Comparison of ENCODE assay signal across 9 cellular contexts in the genomic region with DNA sequence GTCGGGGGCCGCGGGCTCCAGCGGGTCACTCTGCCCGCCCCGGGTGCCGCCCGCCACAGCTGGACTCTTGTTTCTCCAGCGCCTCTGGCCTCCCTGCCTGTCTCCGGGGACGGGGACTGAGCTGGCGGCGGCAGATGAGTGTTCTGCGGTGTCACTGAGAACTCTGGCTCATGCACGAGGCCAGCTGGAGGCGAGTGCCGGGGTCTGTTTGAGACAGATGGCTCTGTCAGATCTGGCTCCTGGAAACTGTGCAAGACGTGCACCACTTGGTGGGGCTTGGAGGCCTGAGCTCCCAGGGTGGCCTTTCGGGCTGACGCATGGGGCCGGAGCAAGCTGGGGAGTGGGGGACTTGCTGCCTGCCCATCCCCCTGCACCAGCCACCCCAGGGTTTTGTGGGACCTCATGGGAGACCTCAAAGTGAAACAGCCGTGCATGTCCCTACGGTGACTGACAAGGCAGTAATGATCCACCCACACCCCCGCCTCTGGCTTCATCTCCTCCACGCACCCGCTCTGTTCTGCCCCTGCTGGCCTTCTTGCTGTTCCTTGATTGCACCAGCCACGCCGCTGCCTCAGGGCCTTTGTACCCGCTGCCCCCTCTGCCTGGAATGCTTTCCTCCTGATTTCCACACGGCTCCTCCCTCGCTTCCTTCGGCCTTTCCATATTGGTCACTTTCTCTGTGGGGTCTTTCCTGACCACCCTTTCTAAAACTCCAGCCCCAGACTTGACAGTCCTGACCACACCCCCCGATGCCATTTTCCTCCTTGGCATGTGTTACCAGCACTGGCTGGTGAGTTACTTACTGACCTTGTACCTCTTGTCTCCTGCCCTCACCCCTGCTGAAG.
DNase-seq lines count a peak whose midpoint lies in the region; ATAC-seq and TF ChIP-seq lines count a peak whose summit lies in the region.
"Had no signal": no experiment of that assay in that cellular context is flagged by ENCODE, and none has a peak within 500 bp of the region (broad histone marks: within the 10 kb centered on the region; RNA-seq: fewer than 3 reads in every experiment).

No MANE protein-coding gene starts in this region.

- no peak for ATAC-seq in GM18505 (IDR thresholded peaks at IDR 0.05; ENCODE audit: unreplicated experiment)
- ATAC-seq in left colon, result no peak

- no peaks in the 10 kb centered on the region for H3K27me3 Mint-ChIP-seq in activated CD4-positive, alpha-beta memory T cell treated with anti-CD3 and anti-CD28 coated beads for 36 hours

- no peak overlapping the region for H3K27ac Mint-ChIP-seq in activated CD4-positive, alpha-beta memory T cell treated with anti-CD3 and anti-CD28 coated beads for 36 hours

- CTCF ChIA-PET in activated CD4-positive, alpha-beta memory T cell treated with anti-CD3 and anti-CD28 coated beads for 36 hours (lab: Charles Lee), result no interaction called here

- H3K4me1 Mint-ChIP-seq in activated CD4-positive, alpha-beta memory T cell treated with anti-CD3 and anti-CD28 coated beads for 36 hours (ENCODE audit: low read depth), result no peaks in the 10 kb centered on the region
- H3K4me1 Mint-ChIP-seq: naive B cell had no signal

- TF ChIP-seq POLR2A in GM18505 (IDR thresholded peaks at IDR 0.05; ENCODE audit: borderline replicate concordance, extremely low read depth, insufficient read depth, insufficient read length), result no peak

- intact Hi-C loops in left colon (cut with DNase I, micrococcal nuclease), result no loop called here
- intact Hi-C loops in activated CD4-positive, alpha-beta memory T cell treated with anti-CD3 and anti-CD28 coated beads for 36 hours (cut with micrococcal nuclease), result no loop called here

- no peaks in the 10 kb centered on the region for H3K9me3 Mint-ChIP-seq in activated CD4-positive, alpha-beta memory T cell treated with anti-CD3 and anti-CD28 coated beads for 36 hours
- H3K9me3 Mint-ChIP-seq: naive B cell had no signal

- peak overlapping the region; percentile 34 for H3K4me3 ChIP-seq in AG10803 (ENCODE audit: low read length)
- no peak overlapping the region for H3K4me3 ChIP-seq in fibroblast of mammary gland (ENCODE audit: control insufficient read depth, low read depth, low read length)

- DNase-seq in AG10803 (ENCODE audit: low read depth) (peak; percentile 48), NCI-H69 (lab: John Stamatoyannopoulos, UW) (peak; percentile 52), fibroblast of mammary gland (ENCODE audit: low read depth) (peak; percentile 50), occipital lobe (lab: John Stamatoyannopoulos, UW) (peak; percentile 78), GM20000 (ENCODE audit: low spot score) (no peak), left colon (no peak)
- no peak for DNase-seq in activated CD4-positive, alpha-beta memory T cell treated with anti-CD3 and anti-CD28 coated beads for 36 hours
- DNase-seq: naive B cell had no signal

- POLR2A ChIA-PET in activated CD4-positive, alpha-beta memory T cell treated with anti-CD3 and anti-CD28 coated beads for 36 hours (lab: Charles Lee), result no interaction called here

- TF ChIP-seq CTCF in AG10803 (conservative IDR thresholded peaks at IDR 0.05; ENCODE audit: low read length) (peak; percentile 42), fibroblast of mammary gland (conservative IDR thresholded peaks at IDR 0.05; ENCODE audit: control insufficient read depth, insufficient read depth, low read depth, low read length) (peak; percentile 4), GM20000 (IDR thresholded peaks at IDR 0.05; ENCODE audit: extremely low read depth, missing control alignments) (no peak)

- H3K4me3 Mint-ChIP-seq in activated CD4-positive, alpha-beta memory T cell treated with anti-CD3 and anti-CD28 coated beads for 36 hours, result no peak overlapping the region
- H3K4me3 Mint-ChIP-seq: naive B cell had no signal

- H3K36me3 Mint-ChIP-seq in activated CD4-positive, alpha-beta memory T cell treated with anti-CD3 and anti-CD28 coated beads for 36 hours, result no peaks in the 10 kb centered on the region
- H3K36me3 Mint-ChIP-seq: naive B cell had no signal

Comparison
In these comparisons a context has a peak if more than half of its experiments do, and no peak if none do; other contexts are left out.
1. DNase-seq: peak in AG10803 (single experiment), NCI-H69 (single experiment), fibroblast of mammary gland (single experiment) and occipital lobe (single experiment); none in GM20000 (single experiment), left colon (0 of 2) and activated CD4-positive, alpha-beta memory T cell treated with anti-CD3 and anti-CD28 coated beads for 36 hours (single experiment).